In the genomic region with DNA sequence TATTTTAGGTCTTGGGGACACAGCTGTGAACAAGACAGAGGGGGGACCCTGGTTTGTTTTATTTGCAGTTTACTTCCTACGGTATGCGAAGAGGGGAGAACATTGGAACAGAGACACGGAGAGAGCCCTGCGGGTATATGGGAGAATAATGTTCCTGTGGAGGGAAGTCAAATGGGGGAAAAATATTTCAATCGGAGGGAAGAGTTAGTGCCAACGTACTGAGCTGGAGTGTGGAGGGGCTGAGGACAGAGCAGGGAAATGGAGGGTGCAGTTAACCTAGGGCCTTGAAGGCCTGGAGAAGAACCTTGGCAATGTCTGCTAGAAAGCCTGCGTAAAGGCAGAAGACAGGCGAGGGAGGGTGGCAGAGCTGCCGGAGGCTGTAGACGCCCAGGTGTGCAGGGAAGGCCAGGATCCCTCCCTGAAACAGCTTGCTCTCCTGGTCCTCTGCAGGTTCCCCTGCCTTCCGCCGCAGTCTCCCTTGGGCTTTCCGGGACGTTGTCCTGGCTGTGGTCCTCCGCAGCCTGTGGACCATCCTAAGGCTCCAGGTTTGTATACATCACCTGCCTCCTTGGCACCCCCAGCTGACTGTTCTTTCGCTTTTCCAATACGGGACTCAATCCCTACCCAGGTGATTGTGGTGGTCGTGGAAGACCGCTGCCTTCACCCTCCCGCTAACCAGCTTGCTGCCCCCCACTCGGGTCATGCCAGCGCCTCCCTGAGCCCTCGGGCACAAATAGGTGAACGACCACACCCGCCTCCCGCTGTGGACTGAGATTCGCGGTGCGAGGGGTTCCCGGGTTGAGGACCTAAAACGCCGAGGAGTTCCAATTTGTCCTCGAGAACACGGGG, we compare ENCODE assay signal across 8 cellular contexts. TPM values are rescaled to one million over a fixed set of nuclear protein-coding genes. Genes with fewer than 3 reads are reported as not detected.
DNase-seq lines count a peak whose midpoint lies in the region; ATAC-seq and TF ChIP-seq lines count a peak whose summit lies in the region.

No MANE protein-coding gene starts in this region.

- no peak for DNase-seq in heart right ventricle
- DNase-seq in left cardiac atrium, result no peak
- no peak for DNase-seq in epithelial cell of prostate (ENCODE audit: low read depth, low spot score)
- DNase-seq in progenitor cell of endocrine pancreas (ENCODE audit: low spot score, unreplicated experiment), result no peak
- DNase-seq in SK-N-DZ (ENCODE audit: low spot score), result no peak
- DNase-seq in Kasumi-1 (lab: John Stamatoyannopoulos, UW), result no peak
- no peak for DNase-seq in SKM-1 (lab: John Stamatoyannopoulos, UW; ENCODE audit: unreplicated experiment)

- H4K20me1 ChIP-seq in OCI-LY1 (ENCODE audit: insufficient read depth, low read length), result no peaks in the 10 kb centered on the region

- H3K9me3 ChIP-seq in heart right ventricle (no peaks in the 10 kb centered on the region), OCI-LY1 (ENCODE audit: low read length) (no peaks in the 10 kb centered on the region)

- no peaks in the 10 kb centered on the region for H3K27me3 Mint-ChIP-seq in progenitor cell of endocrine pancreas

- ATAC-seq in heart right ventricle (no peak), left cardiac atrium (no peak)

- H3F3A ChIP-seq in OCI-LY1 (ENCODE audit: insufficient read depth, low read length), result no peaks in the 10 kb centered on the region

- peaks cover 24% of the 10 kb centered on the region for H3K79me2 ChIP-seq in OCI-LY1 (ENCODE audit: insufficient read depth, low read length)

- no peak overlapping the region for H2AFZ ChIP-seq in OCI-LY1 (ENCODE audit: low read length)

- H3K4me3 ChIP-seq in heart right ventricle (peak overlapping the region; percentile 60 to 94 (median 83)), OCI-LY1 (ENCODE audit: low read depth, low read length, poor library complexity, severe bottlenecking) (peak overlapping the region; percentile 96)

- H3K36me3 Mint-ChIP-seq in progenitor cell of endocrine pancreas (ENCODE audit: insufficient read depth), result peaks cover 17% of the 10 kb centered on the region

- intact Hi-C loops in heart right ventricle (cut with DNase I), result loop anchor here in 3 of 10 donors (1.0 to 10.0 kb wide), 4 partner anchors 54 to 431 kb away; no protein-coding TSS in a partner anchor
- intact Hi-C loops in left cardiac atrium (cut with DNase I), result loop anchor here in 1 of 2 donors (2.0 kb wide), 1 partner anchor 23 kb away; a partner anchor contains a TSS

- 25 to 28% methylated on average over 34 of the region's 34 CpGs for WGBS in heart right ventricle, 2 donors

- peaks cover 47% of the 10 kb centered on the region for H3K4me1 Mint-ChIP-seq in progenitor cell of endocrine pancreas (ENCODE audit: low read depth)

- no peak for TF ChIP-seq CTCF in heart right ventricle (IDR thresholded peaks at IDR 0.05)
- TF ChIP-seq CTCF in OCI-LY1 (IDR thresholded peaks at IDR 0.05; ENCODE audit: low read length), result no peak
- TF ChIP-seq CTCF in progenitor cell of endocrine pancreas (IDR thresholded peaks at IDR 0.05; ENCODE audit: unreplicated experiment), result no peak

- peak overlapping the region; percentile 99 for H3K9ac ChIP-seq in OCI-LY1 (ENCODE audit: low read length)

- peak overlapping the region; percentile 90 for H3K4me2 ChIP-seq in OCI-LY1 (ENCODE audit: low read length)

- peak overlapping the region; percentile 97 for H3K27ac Mint-ChIP-seq in progenitor cell of endocrine pancreas

- H3K27me3 ChIP-seq in heart right ventricle, result no peaks in the 10 kb centered on the region
- H3K27me3 ChIP-seq in OCI-LY1 (ENCODE audit: insufficient read depth, low read length), result no peaks in the 10 kb centered on the region

- H3K4me3 Mint-ChIP-seq in progenitor cell of endocrine pancreas (ENCODE audit: low read depth), result peak overlapping the region; percentile 92

- H3K9me3 Mint-ChIP-seq in progenitor cell of endocrine pancreas (ENCODE audit: low read depth), result no peaks in the 10 kb centered on the region

- H3K36me3 ChIP-seq in heart right ventricle (peaks cover 0 to 33% (median 16%) of the 10 kb centered on the region in 9 donors), OCI-LY1 (ENCODE audit: insufficient read depth, low read length) (peaks cover 28% of the 10 kb centered on the region)

- H3K9me2 ChIP-seq in OCI-LY1 (ENCODE audit: low read depth, low read length), result no peaks in the 10 kb centered on the region

- H3K4me1 ChIP-seq in heart right ventricle (peaks cover 23 to 81% (median 72%) of the 10 kb centered on the region in 9 donors), OCI-LY1 (ENCODE audit: insufficient read depth, low read length, severe bottlenecking) (peaks cover 71% of the 10 kb centered on the region)

- H3K27ac ChIP-seq in heart right ventricle, result peak overlapping the region; percentile 93 to 99 (median 98)
- H3K27ac ChIP-seq in OCI-LY1 (ENCODE audit: low read depth, low read length, poor library complexity, severe bottlenecking), result peak overlapping the region; percentile 94
- H3K27ac ChIP-seq in epithelial cell of prostate, result peak overlapping the region; percentile 99

RNA-seq across cellular contexts. Expression of a gene that starts 1.9 kb away (rescaled TPM):
- total RNA-seq in heart right ventricle, result 100 to 1,000 TPM; 581 to 916 (median 631) TPM
- 1,000 to 10,000 TPM; 1,025 to 2,221 TPM for polyA plus RNA-seq in heart right ventricle
- total RNA-seq in left cardiac atrium, result 100 to 1,000 TPM; 713 to 792 TPM
- total RNA-seq in progenitor cell of endocrine pancreas, result 1,813 and 1,855 TPM in 2 replicates
- polyA plus RNA-seq in SK-N-DZ (2014; cell fraction: cytosol; rRNA removed), result 4,590 and 4,863 TPM in 2 replicates
- polyA plus RNA-seq in SK-N-DZ (2014; cell fraction: nucleus; rRNA removed), result 2,745 and 2,800 TPM in 2 replicates

RNA-seq across cellular contexts. Expression of a gene that starts 15.3 kb away (rescaled TPM):
- 10 to 100 TPM in 1 of 10 donors, 1 to 10 TPM in 9; 5.5 to 15.8 (median 7.5) TPM for total RNA-seq in heart right ventricle
- 10 to 100 TPM in 1 of 2 donors, 1 to 10 TPM in 1; 4.1 to 27.1 TPM for polyA plus RNA-seq in heart right ventricle
- 10 to 100 TPM in 1 of 2 donors, 1 to 10 TPM in 1; 9.8 to 10.1 TPM for total RNA-seq in left cardiac atrium
- 10.7 and 12.3 TPM in 2 replicates for total RNA-seq in progenitor cell of endocrine pancreas
- 18.3 TPM in 2 replicates for polyA plus RNA-seq in SK-N-DZ (2014; cell fraction: cytosol; rRNA removed)
- polyA plus RNA-seq in SK-N-DZ (2014; cell fraction: nucleus; rRNA removed), result 31.7 and 40.4 TPM in 2 replicates

RNA-seq across cellular contexts. Expression of a gene that starts 22.6 kb away (rescaled TPM):
- total RNA-seq in heart right ventricle (10 to 100 TPM; 17.3 to 28.2 (median 26.0) TPM), left cardiac atrium (10 to 100 TPM; 17.1 to 19.1 TPM), progenitor cell of endocrine pancreas (37.4 and 37.6 TPM in 2 replicates)
- polyA plus RNA-seq in heart right ventricle, result 10 to 100 TPM; 12.1 to 20.5 TPM
- polyA plus RNA-seq in SK-N-DZ (2014; cell fraction: cytosol; rRNA removed), result 12.7 and 19.2 TPM in 2 replicates
- polyA plus RNA-seq in SK-N-DZ (2014; cell fraction: nucleus; rRNA removed), result 56.8 and 82.1 TPM in 2 replicates

RNA-seq across cellular contexts. Expression of a gene that starts 40.7 kb away (rescaled TPM):
- 1 to 10 TPM; 4.4 to 9.5 (median 6.0) TPM for total RNA-seq in heart right ventricle
- 10 to 100 TPM in 1 of 2 donors, 1 to 10 TPM in 1; 3.9 to 30.8 TPM for polyA plus RNA-seq in heart right ventricle
- total RNA-seq in left cardiac atrium, result 1 to 10 TPM; 5.9 to 9.0 TPM
- not detected in 2 replicates for total RNA-seq in progenitor cell of endocrine pancreas
- 0.17 and 1.8 TPM in 2 replicates for polyA plus RNA-seq in SK-N-DZ (2014; cell fraction: cytosol; rRNA removed)
- 2.4 and 4.4 TPM in 2 replicates for polyA plus RNA-seq in SK-N-DZ (2014; cell fraction: nucleus; rRNA removed)
